1 cellular context compared by ENCODE assay signal in the genomic region with DNA sequence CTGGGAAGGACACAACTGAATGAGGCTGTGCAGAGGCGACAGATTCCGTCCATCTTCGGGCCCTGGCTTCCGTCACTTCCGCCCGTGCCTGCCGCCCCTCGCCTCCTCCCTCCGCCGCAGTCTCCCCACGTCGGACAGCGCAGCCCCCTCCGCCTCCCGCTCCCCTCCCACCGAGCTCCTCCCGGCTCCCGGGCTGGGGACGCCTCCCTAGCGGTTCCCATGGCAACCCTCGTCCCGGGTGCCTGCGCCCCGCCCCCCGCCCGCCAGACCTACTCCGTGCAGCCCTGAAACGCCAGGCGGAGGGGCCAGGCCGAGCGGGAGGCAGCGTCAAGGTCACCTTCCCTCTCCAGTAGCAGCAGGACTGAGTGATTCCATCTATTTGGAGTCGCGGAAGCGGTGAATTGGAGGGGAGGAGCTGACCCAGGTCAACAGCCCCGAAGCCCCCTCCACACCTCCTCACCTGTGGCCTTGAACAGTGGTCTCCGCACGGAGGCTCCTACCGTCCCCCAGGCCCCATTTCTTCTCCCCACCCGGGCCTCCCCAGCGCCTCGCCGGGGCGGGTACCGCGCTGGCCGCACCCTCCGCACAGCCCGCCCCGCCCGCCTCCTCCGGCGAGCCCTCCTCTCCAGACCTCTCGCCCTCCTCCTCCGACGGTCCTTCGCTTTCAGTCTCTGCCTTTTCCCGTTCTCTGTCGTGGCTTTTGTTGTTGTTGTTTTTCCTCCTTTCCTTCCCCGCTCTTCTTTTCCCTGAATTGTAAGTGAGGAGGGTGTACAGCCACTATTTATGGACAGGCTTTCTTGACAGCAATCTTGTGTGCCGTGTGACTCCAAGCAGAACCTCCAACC.
TF ChIP-seq lines count a peak whose summit lies in the region.

No MANE protein-coding gene starts in this region.

TF ChIP-seq in Ishikawa, 13 proteins besides CTCF, POLR2A, EP300 and RAD21:
- TF ChIP-seq CREB1 (IDR thresholded peaks at IDR 0.05; ENCODE audit: low read depth) (peak; percentile 40; the same call in 1 of the 2 replicates), TCF12 (IDR thresholded peaks at IDR 0.05; ENCODE audit: low read depth) (peak; percentile 36; the same call in 1 of the 2 replicates), CEBPB (IDR thresholded peaks at IDR 0.05) (no peak), EGR1 (IDR thresholded peaks at IDR 0.05) (peak; percentile 26; the same call in 1 of the 2 replicates), YY1 (IDR thresholded peaks at IDR 0.05; ENCODE audit: low read depth) (peak; percentile 80), TEAD4 (IDR thresholded peaks at IDR 0.05) (peak; percentile 26; the same call in 1 of the 2 replicates), FOXM1 (IDR thresholded peaks at IDR 0.05; ENCODE audit: borderline replicate concordance, low read depth) (no peak; the same call in 1 of the 2 replicates), NFIC (IDR thresholded peaks at IDR 0.05) (no peak), TAF1 (IDR thresholded peaks at IDR 0.05; ENCODE audit: low read depth) (peak; percentile 45), ZBTB7A (IDR thresholded peaks at IDR 0.05; ENCODE audit: low read depth) (peak; percentile 33; the same call in 1 of the 2 replicates)
- TF ChIP-seq, protein P1, sequence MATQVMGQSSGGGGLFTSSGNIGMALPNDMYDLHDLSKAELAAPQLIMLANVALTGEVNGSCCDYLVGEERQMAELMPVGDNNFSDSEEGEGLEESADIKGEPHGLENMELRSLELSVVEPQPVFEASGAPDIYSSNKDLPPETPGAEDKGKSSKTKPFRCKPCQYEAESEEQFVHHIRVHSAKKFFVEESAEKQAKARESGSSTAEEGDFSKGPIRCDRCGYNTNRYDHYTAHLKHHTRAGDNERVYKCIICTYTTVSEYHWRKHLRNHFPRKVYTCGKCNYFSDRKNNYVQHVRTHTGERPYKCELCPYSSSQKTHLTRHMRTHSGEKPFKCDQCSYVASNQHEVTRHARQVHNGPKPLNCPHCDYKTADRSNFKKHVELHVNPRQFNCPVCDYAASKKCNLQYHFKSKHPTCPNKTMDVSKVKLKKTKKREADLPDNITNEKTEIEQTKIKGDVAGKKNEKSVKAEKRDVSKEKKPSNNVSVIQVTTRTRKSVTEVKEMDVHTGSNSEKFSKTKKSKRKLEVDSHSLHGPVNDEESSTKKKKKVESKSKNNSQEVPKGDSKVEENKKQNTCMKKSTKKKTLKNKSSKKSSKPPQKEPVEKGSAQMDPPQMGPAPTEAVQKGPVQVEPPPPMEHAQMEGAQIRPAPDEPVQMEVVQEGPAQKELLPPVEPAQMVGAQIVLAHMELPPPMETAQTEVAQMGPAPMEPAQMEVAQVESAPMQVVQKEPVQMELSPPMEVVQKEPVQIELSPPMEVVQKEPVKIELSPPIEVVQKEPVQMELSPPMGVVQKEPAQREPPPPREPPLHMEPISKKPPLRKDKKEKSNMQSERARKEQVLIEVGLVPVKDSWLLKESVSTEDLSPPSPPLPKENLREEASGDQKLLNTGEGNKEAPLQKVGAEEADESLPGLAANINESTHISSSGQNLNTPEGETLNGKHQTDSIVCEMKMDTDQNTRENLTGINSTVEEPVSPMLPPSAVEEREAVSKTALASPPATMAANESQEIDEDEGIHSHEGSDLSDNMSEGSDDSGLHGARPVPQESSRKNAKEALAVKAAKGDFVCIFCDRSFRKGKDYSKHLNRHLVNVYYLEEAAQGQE (IDR thresholded peaks at IDR 0.05; ENCODE audit: low read depth) = no peak
- TF ChIP-seq, protein P2, sequence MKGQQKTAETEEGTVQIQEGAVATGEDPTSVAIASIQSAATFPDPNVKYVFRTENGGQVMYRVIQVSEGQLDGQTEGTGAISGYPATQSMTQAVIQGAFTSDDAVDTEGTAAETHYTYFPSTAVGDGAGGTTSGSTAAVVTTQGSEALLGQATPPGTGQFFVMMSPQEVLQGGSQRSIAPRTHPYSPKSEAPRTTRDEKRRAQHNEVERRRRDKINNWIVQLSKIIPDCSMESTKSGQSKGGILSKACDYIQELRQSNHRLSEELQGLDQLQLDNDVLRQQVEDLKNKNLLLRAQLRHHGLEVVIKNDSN (IDR thresholded peaks at IDR 0.05) = no peak
- TF ChIP-seq, protein P3, sequence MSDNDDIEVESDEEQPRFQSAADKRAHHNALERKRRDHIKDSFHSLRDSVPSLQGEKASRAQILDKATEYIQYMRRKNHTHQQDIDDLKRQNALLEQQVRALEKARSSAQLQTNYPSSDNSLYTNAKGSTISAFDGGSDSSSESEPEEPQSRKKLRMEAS (IDR thresholded peaks at IDR 0.05) = peak; percentile 76
